Comparison of ENCODE assay signal across 25 cellular contexts in genomic region chr2:190280565-190281330, GRCh38. TPM values are rescaled to one million over a fixed set of nuclear protein-coding genes. Genes with fewer than 3 reads are reported as not detected.
DNase-seq lines count a peak whose midpoint lies in the region; ATAC-seq and TF ChIP-seq lines count a peak whose summit lies in the region.
"Had no signal": no experiment of that assay in that cellular context is flagged by ENCODE, and none has a peak within 500 bp of the region (broad histone marks: within the 10 kb centered on the region; RNA-seq: fewer than 3 reads in every experiment).

No MANE protein-coding gene starts in this region.

- H3K36me3 ChIP-seq in ascending aorta, result peaks cover 0 to 5% of the 10 kb centered on the region in 2 donors
- peaks cover 4% of the 10 kb centered on the region for H3K36me3 ChIP-seq in upper lobe of right lung

- H3K27ac Mint-ChIP-seq in activated naive CD4-positive, alpha-beta T cell treated with anti-CD3 and anti-CD28 coated beads, Interleukin-2, amount 10 ng/mL, durations not matched to agents 7 days and 5 days, result no peak overlapping the region
- H3K27ac Mint-ChIP-seq: activated naive CD8-positive, alpha-beta T cell; stimulated activated effector memory CD8-positive, alpha-beta T cell treated with anti-CD3 and anti-CD28 coated beads, Interleukin-12 subunit alpha, Interleukin-12 subunit beta, amount 100 ng/mL, for 72 hours; T-cell had no signal

- H3K27me3 ChIP-seq in ascending aorta (no peaks in the 10 kb centered on the region), upper lobe of right lung (no peaks in the 10 kb centered on the region)
- H3K27me3 ChIP-seq: suprapubic skin had no signal

- peaks cover 0 to 18% of the 10 kb centered on the region in 2 donors for H3K4me1 ChIP-seq in ascending aorta
- H3K4me1 ChIP-seq in upper lobe of right lung, result no peaks in the 10 kb centered on the region

- no peak overlapping the region for H3K4me3 Mint-ChIP-seq in activated naive CD4-positive, alpha-beta T cell treated with anti-CD3 and anti-CD28 coated beads, Interleukin-2, amount 10 ng/mL, durations not matched to agents 7 days and 5 days
- H3K4me3 Mint-ChIP-seq: activated naive CD8-positive, alpha-beta T cell; CD4-positive, CD25-positive, alpha-beta regulatory T cell; stimulated activated effector memory CD8-positive, alpha-beta T cell treated with anti-CD3 and anti-CD28 coated beads, Interleukin-12 subunit alpha, Interleukin-12 subunit beta, amount 100 ng/mL, for 72 hours; T-cell had no signal

- CTCF ChIA-PET in activated naive CD4-positive, alpha-beta T cell treated with anti-CD3 and anti-CD28 coated beads, Interleukin-2, amount 10 ng/mL, durations not matched to agents 7 days and 5 days (lab: Charles Lee), result no interaction called here

- ATAC-seq in left lobe of liver (peak; percentile 36), upper lobe of right lung (peak; percentile 92), GM19467 (IDR thresholded peaks at IDR 0.05; ENCODE audit: unreplicated experiment) (no peak)
- no peak for ATAC-seq in activated CD4-positive, CD25-positive, alpha-beta regulatory T cell treated with anti-CD3 and anti-CD28 coated beads, Interleukin-2, amount 50 U/mL, for 24 hours
- ATAC-seq: sciatic nerve; stimulated activated effector memory CD8-positive, alpha-beta T cell treated with anti-CD3 and anti-CD28 coated beads, Interleukin-12 subunit alpha, Interleukin-12 subunit beta, amount 100 ng/mL, for 72 hours; T-cell had no signal

- H3K27me3 Mint-ChIP-seq in activated naive CD4-positive, alpha-beta T cell treated with anti-CD3 and anti-CD28 coated beads, Interleukin-2, amount 10 ng/mL, durations not matched to agents 7 days and 5 days, result no peaks in the 10 kb centered on the region
- H3K27me3 Mint-ChIP-seq: activated naive CD8-positive, alpha-beta T cell; CD4-positive, CD25-positive, alpha-beta regulatory T cell; T-cell had no signal

- TF ChIP-seq CTCF in ascending aorta (IDR thresholded peaks at IDR 0.05), result no peak
- TF ChIP-seq CTCF in upper lobe of right lung (IDR thresholded peaks at IDR 0.05), result no peak

- H3K27ac ChIP-seq in ascending aorta, result peak overlapping the region; percentile 75 to 88
- H3K27ac ChIP-seq in upper lobe of right lung, result no peak overlapping the region
- H3K27ac ChIP-seq: parathyroid adenoma, suprapubic skin had no signal

- H3K4me3 ChIP-seq in ascending aorta, result no peak overlapping the region
- H3K4me3 ChIP-seq in upper lobe of right lung, result no peak overlapping the region
- H3K4me3 ChIP-seq: suprapubic skin had no signal

- H3K9me3 ChIP-seq in ascending aorta (no peaks in the 10 kb centered on the region), upper lobe of right lung (no peaks in the 10 kb centered on the region)
- H3K9me3 ChIP-seq: suprapubic skin had no signal

- peak; percentile 33 for DNase-seq in NCI-H510A treated with DMSO at 0.1 percent for 48 hours (lab: John Stamatoyannopoulos, UW)
- DNase-seq in NCI-H510A (lab: John Stamatoyannopoulos, UW), result no peak
- DNase-seq in ascending aorta (ENCODE audit: low spot score in 2 of 2), result no peak
- DNase-seq in left lobe of liver (ENCODE audit: low spot score), result no peak
- DNase-seq in upper lobe of right lung, result no peak
- no peak for DNase-seq in activated naive CD4-positive, alpha-beta T cell treated with anti-CD3 and anti-CD28 coated beads, Interleukin-2, amount 10 ng/mL, durations not matched to agents 7 days and 5 days
- DNase-seq: activated CD4-positive, alpha-beta T cell treated with anti-CD3 and anti-CD28 coated beads, Interleukin-2, amount 50 U/mL, for 48 hours; activated CD8-positive, alpha-beta memory T cell treated with anti-CD3 and anti-CD28 coated beads, Interleukin-2, amount 50 U/mL, for 48 hours; anterior cingulate cortex; CD4-positive, CD25-positive, alpha-beta regulatory T cell; cortex of kidney; GDM1; HCEC 1CT; NCI-H1092; NCI-H187 treated with DMSO at 0.1 percent for 48 hours; NCI-H226; stimulated activated CD4-positive, alpha-beta T cell treated with anti-CD3 and anti-CD28 coated beads, Interleukin-4, amount 100 ng/mL, for 24 hours; T-cell had no signal

- H3K4me1 Mint-ChIP-seq in activated naive CD4-positive, alpha-beta T cell treated with anti-CD3 and anti-CD28 coated beads, Interleukin-2, amount 10 ng/mL, durations not matched to agents 7 days and 5 days, result no peaks in the 10 kb centered on the region
- H3K4me1 Mint-ChIP-seq: T-cell had no signal

- peaks cover 3% of the 10 kb centered on the region for H3K36me3 Mint-ChIP-seq in activated naive CD4-positive, alpha-beta T cell treated with anti-CD3 and anti-CD28 coated beads, Interleukin-2, amount 10 ng/mL, durations not matched to agents 7 days and 5 days

- intact Hi-C loops in ascending aorta (cut with DNase I) (no loop called here), upper lobe of right lung (cut with DNase I) (no loop called here)

- H3K9me3 Mint-ChIP-seq in activated naive CD4-positive, alpha-beta T cell treated with anti-CD3 and anti-CD28 coated beads, Interleukin-2, amount 10 ng/mL, durations not matched to agents 7 days and 5 days, result no peaks in the 10 kb centered on the region
- H3K9me3 Mint-ChIP-seq: stimulated activated effector memory CD8-positive, alpha-beta T cell treated with anti-CD3 and anti-CD28 coated beads, Interleukin-12 subunit alpha, Interleukin-12 subunit beta, amount 100 ng/mL, for 72 hours; T-cell had no signal

RNA-seq across cellular contexts. Expression of gene HIBCH, which starts 38.9 kb away (rescaled TPM):
- total RNA-seq in ascending aorta (3.7 TPM), left lobe of liver (80.7 TPM), upper lobe of right lung (23.3 TPM)

Comparison
In these comparisons a context has a peak if more than half of its experiments do, and no peak if none do; other contexts are left out.
1. ATAC-seq: peak in left lobe of liver (single experiment) and upper lobe of right lung (single experiment); none in GM19467 (single experiment) and activated CD4-positive, CD25-positive, alpha-beta regulatory T cell treated with anti-CD3 and anti-CD28 coated beads, Interleukin-2, amount 50 U/mL, for 24 hours (0 of 2).